In the genomic region with DNA sequence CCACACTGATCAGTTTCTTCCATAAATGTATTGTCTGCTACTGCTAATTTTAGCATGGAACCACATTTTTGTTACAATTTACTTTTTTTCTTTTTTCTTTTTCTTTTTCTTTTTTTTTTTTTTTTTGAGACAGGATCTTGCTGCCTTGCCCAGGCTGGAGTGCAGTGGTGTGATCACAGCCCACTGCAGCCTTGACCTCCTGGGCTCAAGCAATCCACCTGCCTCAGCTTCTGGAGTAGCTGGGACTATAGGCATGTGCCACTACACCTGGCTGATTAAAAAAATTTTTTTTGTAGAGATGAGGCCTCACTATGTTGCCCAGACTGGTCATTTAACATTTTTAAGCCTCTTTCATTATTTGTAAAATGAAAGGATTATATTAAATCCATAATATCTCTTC, we compare ENCODE assay signal across 30 cellular contexts. TPM values are rescaled to one million over a fixed set of nuclear protein-coding genes. Genes with fewer than 3 reads are reported as not detected.
DNase-seq lines count a peak whose midpoint lies in the region; ATAC-seq, FAIRE-seq and TF ChIP-seq lines count a peak whose summit lies in the region.
"Had no signal": no experiment of that assay in that cellular context is flagged by ENCODE, and none has a peak within 500 bp of the region (broad histone marks: within the 10 kb centered on the region; RNA-seq: fewer than 3 reads in every experiment).

No MANE protein-coding gene starts in this region.

- DNase-seq in HepG2 (ENCODE audit: low spot score) (no peak), right lobe of liver (no peak), AG08396 (ENCODE audit: low spot score) (no peak)
- DNase-seq: 8988T; ACHN; AML-193; Caco-2; CD4-positive, alpha-beta T cell; CD8-positive, alpha-beta T cell; DMS 273 treated with DMSO at 0.1 percent for 48 hours; DMS153; DMS53; DMS79; DND-41; EL; GDM1 had no signal

- intact Hi-C loops in HepG2 (cut with micrococcal nuclease; ENCODE audit: unreplicated experiment) (no loop called here), right lobe of liver (cut with DNase I) (no loop called here)

- FAIRE-seq in HepG2 (lab: Jason Lieb, UNC) = no peak
- FAIRE-seq: A204.1, GM12878, GM12892, GM18507 had no signal

- POLR2A ChIA-PET in HepG2 (lab: Yijun Ruan, JAX) (no interaction called here), HEK293 (lab: Yijun Ruan, JAX) (no interaction called here)

- ATAC-seq in HepG2 (no peak), right lobe of liver (no peak), gastroesophageal sphincter (no peak)
- ATAC-seq: CD8-positive, alpha-beta T cell had no signal

- BruUV-seq in HepG2 (replicated peaks; lab: Mats Ljungman, UMichigan) = no TSS peak

- no peaks in the 10 kb centered on the region for H3K9me3 ChIP-seq in HepG2 (ENCODE audit: low read length)
- H3K9me3 ChIP-seq in right lobe of liver = no peaks in the 10 kb centered on the region
- no peaks in the 10 kb centered on the region for H3K9me3 ChIP-seq in HEK293 (ENCODE audit: control insufficient read depth, insufficient read depth, low read depth, low read length)
- H3K9me3 ChIP-seq in gastroesophageal sphincter = peaks cover 0 to 5% (median 0%) of the 10 kb centered on the region in 3 donors
- H3K9me3 ChIP-seq: BLaER1 treated with 17β-estradiol and CSF1 and Interleukin-3, amounts not matched to agents 10 nM and 100 nM; Caco-2 had no signal

- no peaks in the 10 kb centered on the region for H4K20me1 ChIP-seq in HepG2 (ENCODE audit: insufficient read depth, low read length)
- H4K20me1 ChIP-seq: BLaER1 treated with 17β-estradiol and CSF1 and Interleukin-3, amounts not matched to agents 10 nM and 100 nM had no signal

- H3K4me1 ChIP-seq in HepG2 (ENCODE audit: insufficient read depth, low read length) (no peaks in the 10 kb centered on the region), right lobe of liver (no peaks in the 10 kb centered on the region), HEK293 (ENCODE audit: control insufficient read depth, insufficient read depth, low read length) (no peaks in the 10 kb centered on the region), gastroesophageal sphincter (no peaks in the 10 kb centered on the region)

- no peak for TF ChIP-seq POLR2A in HepG2 (IDR thresholded peaks at IDR 0.05; ENCODE audit: insufficient read depth in 1 of 2, low read depth in 2 of 2, low read length in 2 of 2)
- TF ChIP-seq POLR2A in right lobe of liver (IDR thresholded peaks at IDR 0.05) = no peak
- no peak for TF ChIP-seq POLR2A in gastroesophageal sphincter (IDR thresholded peaks at IDR 0.05)

- no peak for TF ChIP-seq RAD21 in HepG2 (CRISPR knock-in tag; IDR thresholded peaks at IDR 0.05)

- H2AFZ ChIP-seq in HepG2 (ENCODE audit: low read length) = no peak overlapping the region

- H3K9ac ChIP-seq in HepG2 (ENCODE audit: insufficient read depth, low read depth, low read length) = no peak overlapping the region
- H3K9ac ChIP-seq: BLaER1 treated with 17β-estradiol and CSF1 and Interleukin-3, amounts not matched to agents 10 nM and 100 nM had no signal

- peaks cover 0 to 9% of the 10 kb centered on the region in 2 experiments; a peak in 1 of 5 replicates for H3K27me3 ChIP-seq in HepG2 (ENCODE audit: control insufficient read depth in 1 of 2, insufficient read depth in 2 of 2, low read length in 2 of 2)
- H3K27me3 ChIP-seq in right lobe of liver = no peaks in the 10 kb centered on the region
- peaks cover 55% of the 10 kb centered on the region for H3K27me3 ChIP-seq in gastroesophageal sphincter
- H3K27me3 ChIP-seq: BLaER1 treated with 17β-estradiol and CSF1 and Interleukin-3, amounts not matched to agents 10 nM and 100 nM had no signal

- in situ Hi-C loops in HepG2 (cut with HindIII; ENCODE audit: extremely low pct_ligation_motif_present, low pct_unique_long_range_greater_than_20kb) = no loop called here

- H3K79me2 ChIP-seq in HepG2 (ENCODE audit: insufficient read depth, low read length) = no peaks in the 10 kb centered on the region

- TF ChIP-seq CTCF in HepG2 (CRISPR knock-in tag; IDR thresholded peaks at IDR 0.05) (no peak), right lobe of liver (IDR thresholded peaks at IDR 0.05) (no peak), HEK293 (tag by site-specific recombination; IDR thresholded peaks at IDR 0.05) (no peak), gastroesophageal sphincter (IDR thresholded peaks at IDR 0.05) (no peak)

- no peaks in the 10 kb centered on the region for H3K36me3 ChIP-seq in HepG2 (replicated peaks in 1 of 2; ENCODE audit: control insufficient read depth in 1 of 2, insufficient read depth in 2 of 2, low read length in 2 of 2)
- H3K36me3 ChIP-seq in right lobe of liver = no peaks in the 10 kb centered on the region
- no peaks in the 10 kb centered on the region for H3K36me3 ChIP-seq in HEK293 (ENCODE audit: control insufficient read depth in 2 of 2, insufficient read depth in 1 of 2, low read length in 2 of 2)
- H3K36me3 ChIP-seq in gastroesophageal sphincter = no peaks in the 10 kb centered on the region
- H3K36me3 ChIP-seq: BLaER1 treated with 17β-estradiol and CSF1 and Interleukin-3, amounts not matched to agents 10 nM and 100 nM had no signal

- H3K27ac ChIP-seq in HepG2 (ENCODE audit: extremely low read length, insufficient read depth, low read length) = no peak overlapping the region
- no peak overlapping the region for H3K27ac ChIP-seq in right lobe of liver
- no peak overlapping the region for H3K27ac ChIP-seq in HEK293 (ENCODE audit: extremely low read depth, low read depth, low read length)
- no peak overlapping the region for H3K27ac ChIP-seq in gastroesophageal sphincter
- H3K27ac ChIP-seq: BLaER1 treated with 17β-estradiol and CSF1 and Interleukin-3, amounts not matched to agents 10 nM and 100 nM; C4-2B had no signal

- TF ChIP-seq EP300 in HepG2 (IDR thresholded peaks at IDR 0.05; ENCODE audit: low read depth in 2 of 2, low read length in 2 of 2) (no peak), HepG2 (CRISPR knock-in tag; IDR thresholded peaks at IDR 0.05; ENCODE audit: borderline replicate concordance) (no peak), gastroesophageal sphincter (IDR thresholded peaks at IDR 0.05) (no peak)

- no peak overlapping the region for H3K4me2 ChIP-seq in HepG2 (ENCODE audit: low read depth, low read length)
- H3K4me2 ChIP-seq: BLaER1 treated with 17β-estradiol and CSF1 and Interleukin-3, amounts not matched to agents 10 nM and 100 nM had no signal

- CTCF ChIA-PET in HepG2 (lab: Yijun Ruan, JAX; ENCODE audit: low intra/inter-chr PET ratio, low total read pairs) = no interaction called here
- CTCF ChIA-PET in HEK293 (lab: Yijun Ruan, JAX) = interaction anchor here (0.6 to 0.7 kb wide), 3 partner anchors 23 to 643 kb away, joined by 4 to 5 read pairs (median 4); no protein-coding TSS in a partner anchor

- no peak overlapping the region for H3K4me3 ChIP-seq in HepG2 (replicated peaks in 1 of 3; ENCODE audit: insufficient read depth in 1 of 3, low read depth in 2 of 3, low read length in 3 of 3)
- no peak overlapping the region for H3K4me3 ChIP-seq in right lobe of liver
- no peak overlapping the region for H3K4me3 ChIP-seq in HEK293 (ENCODE audit: low read depth, low read length)
- H3K4me3 ChIP-seq in gastroesophageal sphincter = no peak overlapping the region
- H3K4me3 ChIP-seq: BLaER1 treated with 17β-estradiol and CSF1 and Interleukin-3, amounts not matched to agents 10 nM and 100 nM; GM12878 had no signal

RNA-seq across cellular contexts. Expression of a gene that starts 19.1 kb away (rescaled TPM):
- total RNA-seq in HepG2 (2016; rRNA removed; fragmentation: Illumina TruSeq; extraction: Trizol) (not detected in 2 replicates), right lobe of liver (not detected), gastroesophageal sphincter (not detected)
- total RNA-seq in HepG2 (2016; cell fraction: cytosol; rRNA removed; fragmentation: Illumina TruSeq; extraction: Trizol; ENCODE audit: low read depth) = not detected in 2 replicates
- total RNA-seq in HepG2 (2016; cell fraction: insoluble cytoplasmic fraction; rRNA removed; fragmentation: Illumina TruSeq; extraction: Trizol) = not detected in 2 replicates
- not detected in 2 replicates for total RNA-seq in HepG2 (2016; cell fraction: membrane; rRNA removed; fragmentation: Illumina TruSeq; extraction: Trizol)
- not detected in 2 replicates for total RNA-seq in HepG2 (2016; cell fraction: nucleus; rRNA removed; fragmentation: Illumina TruSeq; extraction: Trizol)
- not detected in 2 replicates for polyA plus RNA-seq in HepG2 (2011; rRNA removed)
- polyA plus RNA-seq in HepG2 (2011; cell fraction: cytosol; rRNA removed) = not detected in 2 replicates
- polyA plus RNA-seq in HepG2 (2011; cell fraction: nucleus; rRNA removed) = not detected in 2 replicates
- polyA plus RNA-seq in HepG2 (2012) = not detected in 2 replicates
- not detected in 2 replicates for polyA plus RNA-seq in HepG2 (2016; cell fraction: cytosol; fragmentation: Illumina TruSeq; extraction: Trizol; ENCODE audit: low read depth)
- polyA plus RNA-seq in HepG2 (2016; cell fraction: insoluble cytoplasmic fraction; fragmentation: Illumina TruSeq; extraction: Trizol; ENCODE audit: low read depth) = not detected in 2 replicates
- polyA plus RNA-seq in HepG2 (2016; cell fraction: membrane; fragmentation: Illumina TruSeq; extraction: Trizol; ENCODE audit: low read depth) = not detected in 2 replicates
- polyA plus RNA-seq in HepG2 (2016; cell fraction: nucleus; fragmentation: Illumina TruSeq; extraction: Trizol; ENCODE audit: insufficient read depth, low read depth) = not detected in 2 replicates
- polyA minus RNA-seq in HepG2 (2011; rRNA and poly(A)+ RNA removed; ENCODE audit: low replicate concordance) = not detected in 2 replicates
- not detected in 2 replicates for polyA minus RNA-seq in HepG2 (2011; cell fraction: cytosol; rRNA and poly(A)+ RNA removed)
- not detected in 2 replicates for polyA minus RNA-seq in HepG2 (2011; cell fraction: nucleus; rRNA and poly(A)+ RNA removed)
- total RNA-seq: A673; Caco-2; CD4-positive, alpha-beta T cell; CD8-positive, alpha-beta T cell; Daoy; G401 had no signal
- polyA plus RNA-seq: AG04450, BJ had no signal

RNA-seq across cellular contexts. Expression of a gene that starts 23.0 kb away (rescaled TPM):
- not detected in 2 replicates for total RNA-seq in HepG2 (2016; rRNA removed; fragmentation: Illumina TruSeq; extraction: Trizol)
- total RNA-seq in HepG2 (2016; cell fraction: cytosol; rRNA removed; fragmentation: Illumina TruSeq; extraction: Trizol; ENCODE audit: low read depth) = under 0.01 TPM in 1 of 2 replicates, not detected in the other
- total RNA-seq in HepG2 (2016; cell fraction: insoluble cytoplasmic fraction; rRNA removed; fragmentation: Illumina TruSeq; extraction: Trizol) = not detected in 2 replicates
- total RNA-seq in HepG2 (2016; cell fraction: membrane; rRNA removed; fragmentation: Illumina TruSeq; extraction: Trizol) = not detected in 2 replicates
- not detected in 2 replicates for total RNA-seq in HepG2 (2016; cell fraction: nucleus; rRNA removed; fragmentation: Illumina TruSeq; extraction: Trizol)
- not detected in 2 replicates for polyA plus RNA-seq in HepG2 (2011; rRNA removed)
- polyA plus RNA-seq in HepG2 (2011; cell fraction: cytosol; rRNA removed) = 0.01 and 0.03 TPM in 2 replicates
- polyA plus RNA-seq in HepG2 (2011; cell fraction: nucleus; rRNA removed) = 0.03 TPM in 1 of 2 replicates, not detected in the other
- polyA plus RNA-seq in HepG2 (2012) = not detected in 2 replicates
- not detected in 2 replicates for polyA plus RNA-seq in HepG2 (2016; cell fraction: cytosol; fragmentation: Illumina TruSeq; extraction: Trizol; ENCODE audit: low read depth)
- polyA plus RNA-seq in HepG2 (2016; cell fraction: insoluble cytoplasmic fraction; fragmentation: Illumina TruSeq; extraction: Trizol; ENCODE audit: low read depth) = not detected in 2 replicates
- not detected in 2 replicates for polyA plus RNA-seq in HepG2 (2016; cell fraction: membrane; fragmentation: Illumina TruSeq; extraction: Trizol; ENCODE audit: low read depth)
- polyA plus RNA-seq in HepG2 (2016; cell fraction: nucleus; fragmentation: Illumina TruSeq; extraction: Trizol; ENCODE audit: insufficient read depth, low read depth) = not detected in 2 replicates
- polyA minus RNA-seq in HepG2 (2011; rRNA and poly(A)+ RNA removed; ENCODE audit: low replicate concordance) = 0.07 TPM in 1 of 2 replicates, not detected in the other
- not detected in 2 replicates for polyA minus RNA-seq in HepG2 (2011; cell fraction: cytosol; rRNA and poly(A)+ RNA removed)
- not detected in 2 replicates for polyA minus RNA-seq in HepG2 (2011; cell fraction: nucleus; rRNA and poly(A)+ RNA removed)
- total RNA-seq in right lobe of liver = 1 to 10 TPM in 3 of 6 experiments, under 1 TPM in 3; 0.22 to 1.9 (median 0.92) TPM
- 1 to 10 TPM in 2 of 4 donors, under 1 TPM in 2; 0.62 to 1.5 (median 0.95) TPM for total RNA-seq in gastroesophageal sphincter
- total RNA-seq: A673, G401 had no signal
- polyA plus RNA-seq: AG04450, BJ had no signal

RNA-seq across cellular contexts. Expression of a gene that starts 31.4 kb away (rescaled TPM):
- total RNA-seq in HepG2 (2016; rRNA removed; fragmentation: Illumina TruSeq; extraction: Trizol) (0.70 and 3.3 TPM in 2 replicates), right lobe of liver (10 to 100 TPM in 3 of 6 experiments, 1 to 10 TPM in 3; 4.7 to 40.8 (median 18.8) TPM), gastroesophageal sphincter (1 to 10 TPM; 1.1 to 7.9 (median 3.0) TPM)
- 0.44 and 0.51 TPM in 2 replicates for total RNA-seq in HepG2 (2016; cell fraction: cytosol; rRNA removed; fragmentation: Illumina TruSeq; extraction: Trizol; ENCODE audit: low read depth)
- total RNA-seq in HepG2 (2016; cell fraction: insoluble cytoplasmic fraction; rRNA removed; fragmentation: Illumina TruSeq; extraction: Trizol) = 0.76 and 2.9 TPM in 2 replicates
- total RNA-seq in HepG2 (2016; cell fraction: membrane; rRNA removed; fragmentation: Illumina TruSeq; extraction: Trizol) = 0.31 and 0.62 TPM in 2 replicates
- 8.3 and 9.3 TPM in 2 replicates for total RNA-seq in HepG2 (2016; cell fraction: nucleus; rRNA removed; fragmentation: Illumina TruSeq; extraction: Trizol)
- 30.4 and 39.4 TPM in 2 replicates for polyA plus RNA-seq in HepG2 (2011; rRNA removed)
- 3.7 and 4.3 TPM in 2 replicates for polyA plus RNA-seq in HepG2 (2011; cell fraction: cytosol; rRNA removed)
- 140 and 180 TPM in 2 replicates for polyA plus RNA-seq in HepG2 (2011; cell fraction: nucleus; rRNA removed)
- polyA plus RNA-seq in HepG2 (2012) = 36.5 and 54.8 TPM in 2 replicates
- 0.33 and 0.52 TPM in 2 replicates for polyA plus RNA-seq in HepG2 (2016; cell fraction: cytosol; fragmentation: Illumina TruSeq; extraction: Trizol; ENCODE audit: low read depth)
- 0.73 and 1.2 TPM in 2 replicates for polyA plus RNA-seq in HepG2 (2016; cell fraction: insoluble cytoplasmic fraction; fragmentation: Illumina TruSeq; extraction: Trizol; ENCODE audit: low read depth)
- 0.26 and 0.35 TPM in 2 replicates for polyA plus RNA-seq in HepG2 (2016; cell fraction: membrane; fragmentation: Illumina TruSeq; extraction: Trizol; ENCODE audit: low read depth)
- 21.8 and 24.9 TPM in 2 replicates for polyA plus RNA-seq in HepG2 (2016; cell fraction: nucleus; fragmentation: Illumina TruSeq; extraction: Trizol; ENCODE audit: insufficient read depth, low read depth)
- polyA minus RNA-seq in HepG2 (2011; rRNA and poly(A)+ RNA removed; ENCODE audit: low replicate concordance) = 4.9 and 23.3 TPM in 2 replicates
- 1.1 and 1.5 TPM in 2 replicates for polyA minus RNA-seq in HepG2 (2011; cell fraction: cytosol; rRNA and poly(A)+ RNA removed)
- 42.0 and 56.2 TPM in 2 replicates for polyA minus RNA-seq in HepG2 (2011; cell fraction: nucleus; rRNA and poly(A)+ RNA removed)

RNA-seq across cellular contexts. Expression of a gene that starts 40.3 kb away (rescaled TPM):
- total RNA-seq in HepG2 (2016; rRNA removed; fragmentation: Illumina TruSeq; extraction: Trizol) = 125 and 181 TPM in 2 replicates
- 52.8 and 58.2 TPM in 2 replicates for total RNA-seq in HepG2 (2016; cell fraction: cytosol; rRNA removed; fragmentation: Illumina TruSeq; extraction: Trizol; ENCODE audit: low read depth)
- 110 and 214 TPM in 2 replicates for total RNA-seq in HepG2 (2016; cell fraction: insoluble cytoplasmic fraction; rRNA removed; fragmentation: Illumina TruSeq; extraction: Trizol)
- 136 and 143 TPM in 2 replicates for total RNA-seq in HepG2 (2016; cell fraction: membrane; rRNA removed; fragmentation: Illumina TruSeq; extraction: Trizol)
- 112 and 134 TPM in 2 replicates for total RNA-seq in HepG2 (2016; cell fraction: nucleus; rRNA removed; fragmentation: Illumina TruSeq; extraction: Trizol)
- polyA plus RNA-seq in HepG2 (2011; rRNA removed) = 384 and 546 TPM in 2 replicates
- polyA plus RNA-seq in HepG2 (2011; cell fraction: cytosol; rRNA removed) = 330 and 331 TPM in 2 replicates
- 319 and 431 TPM in 2 replicates for polyA plus RNA-seq in HepG2 (2011; cell fraction: nucleus; rRNA removed)
- 176 and 292 TPM in 2 replicates for polyA plus RNA-seq in HepG2 (2012)
- 35.1 and 42.1 TPM in 2 replicates for polyA plus RNA-seq in HepG2 (2016; cell fraction: cytosol; fragmentation: Illumina TruSeq; extraction: Trizol; ENCODE audit: low read depth)
- 81.8 and 96.3 TPM in 2 replicates for polyA plus RNA-seq in HepG2 (2016; cell fraction: insoluble cytoplasmic fraction; fragmentation: Illumina TruSeq; extraction: Trizol; ENCODE audit: low read depth)
- polyA plus RNA-seq in HepG2 (2016; cell fraction: membrane; fragmentation: Illumina TruSeq; extraction: Trizol; ENCODE audit: low read depth) = 72.9 and 81.6 TPM in 2 replicates
- 169 and 170 TPM in 2 replicates for polyA plus RNA-seq in HepG2 (2016; cell fraction: nucleus; fragmentation: Illumina TruSeq; extraction: Trizol; ENCODE audit: insufficient read depth, low read depth)
- polyA minus RNA-seq in HepG2 (2011; rRNA and poly(A)+ RNA removed; ENCODE audit: low replicate concordance) = 76.0 and 1,167 TPM in 2 replicates
- 115 and 192 TPM in 2 replicates for polyA minus RNA-seq in HepG2 (2011; cell fraction: cytosol; rRNA and poly(A)+ RNA removed)
- polyA minus RNA-seq in HepG2 (2011; cell fraction: nucleus; rRNA and poly(A)+ RNA removed) = 79.2 and 94.6 TPM in 2 replicates
- 100 to 1,000 TPM; 105 to 174 (median 128) TPM for total RNA-seq in right lobe of liver
- total RNA-seq in gastroesophageal sphincter = 10 to 100 TPM; 41.9 to 51.2 (median 46.9) TPM

RNA-seq across cellular contexts. Expression of a gene that starts 40.5 kb away (rescaled TPM):
- total RNA-seq in HepG2 (2016; rRNA removed; fragmentation: Illumina TruSeq; extraction: Trizol) = not detected in 2 replicates
- total RNA-seq in HepG2 (2016; cell fraction: cytosol; rRNA removed; fragmentation: Illumina TruSeq; extraction: Trizol; ENCODE audit: low read depth) = not detected in 2 replicates
- not detected in 2 replicates for total RNA-seq in HepG2 (2016; cell fraction: insoluble cytoplasmic fraction; rRNA removed; fragmentation: Illumina TruSeq; extraction: Trizol)
- total RNA-seq in HepG2 (2016; cell fraction: membrane; rRNA removed; fragmentation: Illumina TruSeq; extraction: Trizol) = not detected in 2 replicates
- total RNA-seq in HepG2 (2016; cell fraction: nucleus; rRNA removed; fragmentation: Illumina TruSeq; extraction: Trizol) = not detected in 2 replicates
- 0.10 and 0.17 TPM in 2 replicates for polyA plus RNA-seq in HepG2 (2011; rRNA removed)
- 0.11 TPM in 1 of 2 replicates, not detected in the other for polyA plus RNA-seq in HepG2 (2011; cell fraction: cytosol; rRNA removed)
- polyA plus RNA-seq in HepG2 (2011; cell fraction: nucleus; rRNA removed) = not detected in 2 replicates
- not detected in 2 replicates for polyA plus RNA-seq in HepG2 (2012)
- polyA plus RNA-seq in HepG2 (2016; cell fraction: cytosol; fragmentation: Illumina TruSeq; extraction: Trizol; ENCODE audit: low read depth) = not detected in 2 replicates
- not detected in 2 replicates for polyA plus RNA-seq in HepG2 (2016; cell fraction: insoluble cytoplasmic fraction; fragmentation: Illumina TruSeq; extraction: Trizol; ENCODE audit: low read depth)
- not detected in 2 replicates for polyA plus RNA-seq in HepG2 (2016; cell fraction: membrane; fragmentation: Illumina TruSeq; extraction: Trizol; ENCODE audit: low read depth)
- not detected in 2 replicates for polyA plus RNA-seq in HepG2 (2016; cell fraction: nucleus; fragmentation: Illumina TruSeq; extraction: Trizol; ENCODE audit: insufficient read depth, low read depth)
- 0.24 TPM in 1 of 2 replicates, not detected in the other for polyA minus RNA-seq in HepG2 (2011; rRNA and poly(A)+ RNA removed; ENCODE audit: low replicate concordance)
- polyA minus RNA-seq in HepG2 (2011; cell fraction: cytosol; rRNA and poly(A)+ RNA removed) = not detected in 2 replicates
- polyA minus RNA-seq in HepG2 (2011; cell fraction: nucleus; rRNA and poly(A)+ RNA removed) = not detected in 2 replicates
- not detected for total RNA-seq in right lobe of liver
- total RNA-seq in gastroesophageal sphincter = 1 to 10 TPM in 1 of 4 donors, not detected in 3; 1.1 TPM
- total RNA-seq: A673; B cell; Caco-2; CD4-positive, alpha-beta T cell; CD8-positive, alpha-beta T cell; Daoy; G401; GM12878 had no signal
- polyA plus RNA-seq: AG04450, BJ, GM12878 had no signal
